ENCODE assay signal across 2 cellular contexts in genomic region chrX:23896983-23897382, GRCh38.
A peak's percentile ranks its signal among the peaks of the same experiment; 100 is the strongest.
TF ChIP-seq lines count a peak whose summit lies in the region.

No MANE protein-coding gene starts in this region.

TF ChIP-seq in A549, 52 proteins besides CTCF, POLR2A, EP300 and RAD21:
- TF ChIP-seq POLR2AphosphoS2 (conservative IDR thresholded peaks at IDR 0.05; ENCODE audit: low read length) (no peak), MAZ (IDR thresholded peaks at IDR 0.05; ENCODE audit: borderline replicate concordance, low read depth, low read length) (no peak), KDM5A (IDR thresholded peaks at IDR 0.05) (no peak), RNF2 (IDR thresholded peaks at IDR 0.05; ENCODE audit: borderline replicate concordance, low read depth) (no peak)

TF ChIP-seq in GM12878, 131 proteins besides CTCF, POLR2A, EP300 and RAD21:
- TF ChIP-seq MAX (IDR thresholded peaks at IDR 0.05; ENCODE audit: low read depth, low read length) (no peak), JUNB (IDR thresholded peaks at IDR 0.05) (peak; percentile 33; the same call in 1 of the 2 replicates)
